ENCODE assay signal across 8 cellular contexts in the genomic region with DNA sequence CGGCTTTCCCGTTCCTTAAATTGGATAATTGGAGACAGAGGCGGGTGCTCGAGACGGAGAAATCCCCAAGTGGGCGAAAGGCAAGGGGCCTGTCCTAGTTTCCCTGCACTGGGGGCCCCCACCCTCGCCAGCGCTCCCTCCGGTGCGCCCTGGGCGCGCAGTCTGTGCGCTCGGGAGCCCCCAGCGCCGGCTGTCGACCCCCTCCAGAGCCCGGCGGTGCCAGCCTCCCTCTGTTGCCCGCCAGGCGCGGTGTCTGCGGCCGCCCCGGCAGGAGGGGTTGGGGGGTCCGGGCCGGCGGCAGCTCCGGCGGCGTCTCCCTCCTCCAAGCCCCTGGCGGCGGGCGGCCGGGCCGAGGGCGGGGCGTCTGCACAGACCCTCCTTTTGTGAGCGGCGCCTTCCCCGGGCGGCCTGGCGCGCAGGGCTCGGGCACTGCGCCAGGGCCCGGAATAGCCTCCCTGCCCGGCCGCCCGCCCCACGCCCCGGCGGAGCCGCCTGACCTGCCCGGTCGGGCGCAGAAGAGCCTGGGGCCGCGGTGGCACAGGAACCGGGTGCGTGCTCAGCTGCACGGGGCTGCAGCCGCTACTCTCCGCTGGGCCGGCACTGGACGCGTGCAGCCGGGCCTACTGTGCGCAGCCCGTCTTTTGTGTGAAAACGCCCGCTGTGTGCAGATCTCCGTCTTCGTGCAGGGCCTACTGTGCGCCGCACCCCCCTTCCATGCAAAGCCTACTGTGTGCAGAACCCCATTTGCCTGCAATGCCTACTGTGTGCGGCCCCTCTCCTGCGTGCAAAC. TPM values are rescaled to one million over a fixed set of nuclear protein-coding genes. Genes with fewer than 3 reads are reported as not detected.
DNase-seq lines count a peak whose midpoint lies in the region; ATAC-seq and TF ChIP-seq lines count a peak whose summit lies in the region.

No MANE protein-coding gene starts in this region.

- H3K36me3 Mint-ChIP-seq in effector memory CD8-positive, alpha-beta T cell (ENCODE audit: insufficient read depth), result peaks cover 3% of the 10 kb centered on the region
- H3K36me3 Mint-ChIP-seq in memory B cell (no peaks in the 10 kb centered on the region), type B pancreatic cell (no peaks in the 10 kb centered on the region)

- H3K4me1 Mint-ChIP-seq in effector memory CD8-positive, alpha-beta T cell (ENCODE audit: low read depth in 2 of 2), result peaks cover 6 to 11% of the 10 kb centered on the region in 2 donors
- H3K4me1 Mint-ChIP-seq in memory B cell, result peaks cover 43% of the 10 kb centered on the region
- H3K4me1 Mint-ChIP-seq in type B pancreatic cell (ENCODE audit: unreplicated experiment), result peaks cover 8% of the 10 kb centered on the region

- H3K4me3 Mint-ChIP-seq in effector memory CD8-positive, alpha-beta T cell, result peak overlapping the region; percentile 61 to 80
- H3K4me3 Mint-ChIP-seq in memory B cell (peak overlapping the region; percentile 70), type B pancreatic cell (peak overlapping the region; percentile 54)

- H3K27me3 Mint-ChIP-seq in effector memory CD8-positive, alpha-beta T cell, result peaks cover 21 to 51% of the 10 kb centered on the region in 2 donors
- H3K27me3 Mint-ChIP-seq in memory B cell, result peaks cover 20% of the 10 kb centered on the region
- H3K27me3 Mint-ChIP-seq in type B pancreatic cell, result peaks cover 30% of the 10 kb centered on the region

- DNase-seq in NCI-H2227 (lab: John Stamatoyannopoulos, UW; ENCODE audit: unreplicated experiment) (peak; percentile 57), NCI-H2227 treated with DMSO at 0.1 percent for 48 hours (lab: John Stamatoyannopoulos, UW) (no peak), OCI-M1 (lab: John Stamatoyannopoulos, UW) (peak; percentile 1), memory B cell (ENCODE audit: low spot score in 2 of 2) (peak in 1 of 2 donors; percentile 52), type B pancreatic cell (ENCODE audit: extremely low spot score, unreplicated experiment) (no peak)
- DNase-seq in effector memory CD8-positive, alpha-beta T cell, result no peak

- ATAC-seq in effector memory CD8-positive, alpha-beta T cell (replicated peaks), result peak; percentile 46
- ATAC-seq in memory B cell (ENCODE audit: low read depth) (no peak), HG03571 (IDR thresholded peaks at IDR 0.05; ENCODE audit: unreplicated experiment) (no peak), GM18498 (IDR thresholded peaks at IDR 0.05; ENCODE audit: unreplicated experiment) (no peak)

- peak overlapping the region in 1 of 2 donors; percentile 76 for H3K27ac Mint-ChIP-seq in effector memory CD8-positive, alpha-beta T cell
- peak overlapping the region; percentile 75 for H3K27ac Mint-ChIP-seq in memory B cell
- H3K27ac Mint-ChIP-seq in type B pancreatic cell, result no peak overlapping the region

- no peaks in the 10 kb centered on the region for H3K9me3 Mint-ChIP-seq in effector memory CD8-positive, alpha-beta T cell
- H3K9me3 Mint-ChIP-seq in memory B cell (peaks cover 2% of the 10 kb centered on the region), type B pancreatic cell (no peaks in the 10 kb centered on the region)

- TF ChIP-seq CTCF in type B pancreatic cell (conservative IDR thresholded peaks at IDR 0.05), result no peak

RNA-seq across cellular contexts. Expression of gene GADD45B, which starts 13.2 kb away (rescaled TPM):
- total RNA-seq in type B pancreatic cell (ENCODE audit: low replicate concordance), result 31.1 and 67.3 TPM in 2 replicates

RNA-seq across cellular contexts. Expression of gene LMNB2, which starts 32.4 kb away (rescaled TPM):
- total RNA-seq in type B pancreatic cell (ENCODE audit: low replicate concordance), result 63.6 and 116 TPM in 2 replicates

Comparison
In these comparisons a context has a peak if more than half of its experiments do, and no peak if none do; other contexts are left out.
1. DNase-seq: peak in NCI-H2227 (single experiment) and OCI-M1 (single experiment); none in NCI-H2227 treated with DMSO at 0.1 percent for 48 hours (single experiment), effector memory CD8-positive, alpha-beta T cell (0 of 3) and type B pancreatic cell (single experiment).
2. Peak in every context shown above with its lines, with median percentiles within 50 percentile points of each other: H3K4me3 Mint-ChIP-seq.